In the genomic region with DNA sequence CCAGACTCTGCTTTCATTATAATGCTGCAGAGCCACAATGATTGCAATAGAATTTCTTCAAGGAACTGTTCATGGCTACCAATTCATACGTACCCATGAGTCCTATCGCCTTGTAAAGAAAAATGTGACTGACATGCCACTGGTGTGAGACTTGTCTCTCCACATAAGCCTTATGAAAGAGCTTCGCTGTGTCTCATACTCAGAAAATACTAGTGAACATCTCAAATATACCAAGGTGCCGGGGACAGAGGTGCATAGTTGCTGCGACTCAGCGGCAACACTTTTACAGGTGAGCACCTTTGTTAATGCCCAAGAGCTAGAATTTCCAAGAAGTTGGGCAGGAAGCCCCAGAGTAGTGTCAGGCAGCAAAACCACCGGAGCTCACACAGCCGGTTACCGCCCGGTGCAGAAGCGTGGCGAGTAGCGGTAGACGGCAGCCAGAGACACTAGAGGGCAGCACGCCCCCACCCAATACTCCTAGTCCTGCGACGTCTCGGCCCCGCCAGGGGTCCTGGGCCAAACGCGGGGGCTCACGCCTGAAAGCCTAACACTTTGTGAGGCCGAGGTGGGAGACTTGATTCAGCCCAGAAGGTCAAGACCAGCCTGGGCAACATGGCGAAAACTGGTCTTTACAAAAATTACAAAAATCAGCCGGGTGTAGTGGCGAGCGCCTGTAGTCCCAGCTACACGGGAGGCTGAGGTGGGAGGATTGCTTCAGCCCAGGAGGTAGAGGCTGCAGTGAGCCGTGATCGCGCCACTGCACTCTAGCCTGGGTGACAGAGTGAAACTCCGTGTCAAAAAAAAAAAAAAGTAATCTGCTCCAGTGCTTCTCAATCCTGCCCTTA, we compare ENCODE assay signal across 8 cellular contexts. TPM values are rescaled to one million over a fixed set of nuclear protein-coding genes. Genes with fewer than 3 reads are reported as not detected.
DNase-seq lines count a peak whose midpoint lies in the region; ATAC-seq and TF ChIP-seq lines count a peak whose summit lies in the region.
"Not testable (repeated sequence)": the region's sequence is repeated elsewhere in the genome, so short reads cannot be mapped to it uniquely, and the experiment has no call there.

No MANE protein-coding gene starts in this region.

- not testable (repeated sequence) for ATAC-seq in CD8-positive, alpha-beta T cell
- ATAC-seq in HG03280 (IDR thresholded peaks at IDR 0.05; ENCODE audit: unreplicated experiment) (peak; percentile 54), Right ventricle myocardium superior (ENCODE audit: poor library complexity) (peak; percentile 95)
- ATAC-seq in activated CD4-positive, CD25-positive, alpha-beta regulatory T cell treated with anti-CD3 and anti-CD28 coated beads, Interleukin-2, amount 50 U/mL, for 24 hours, result peak; percentile 41 to 58
- peak; percentile 68 to 80 for ATAC-seq in naive thymus-derived CD8-positive, alpha-beta T cell

- H3K4me3 Mint-ChIP-seq in CD8-positive, alpha-beta T cell, result not testable (repeated sequence)
- H3K4me3 Mint-ChIP-seq in naive thymus-derived CD8-positive, alpha-beta T cell, result peak overlapping the region in 1 of 10 donors; percentile 14

- not testable (repeated sequence) for H3K9me3 ChIP-seq in CD8-positive, alpha-beta T cell (ENCODE audit: low read length)

- not testable (repeated sequence) for H3K27ac ChIP-seq in CD8-positive, alpha-beta T cell (ENCODE audit: low read depth, low read length)

- POLR2A ChIA-PET in CD8-positive, alpha-beta T cell (lab: Charles Lee); naive thymus-derived CD8-positive, alpha-beta T cell (lab: Charles Lee): not testable (repeated sequence)

- H3K4me1 Mint-ChIP-seq in CD8-positive, alpha-beta T cell (ENCODE audit: low read depth); naive thymus-derived CD8-positive, alpha-beta T cell: not testable (repeated sequence)

- H3K27me3 ChIP-seq in CD8-positive, alpha-beta T cell (ENCODE audit: insufficient read depth, low read length), result not testable (repeated sequence)

- peaks cover 34% of the 10 kb centered on the region for H3K27me3 Mint-ChIP-seq in CD8-positive, alpha-beta T cell (ENCODE audit: low read depth)
- peaks cover 20 to 54% (median 49%) of the 10 kb centered on the region in 5 donors for H3K27me3 Mint-ChIP-seq in naive thymus-derived CD8-positive, alpha-beta T cell

- H3K36me3 ChIP-seq in CD8-positive, alpha-beta T cell (ENCODE audit: insufficient read depth, low read length), result not testable (repeated sequence)

- not testable (repeated sequence) for H3K27ac Mint-ChIP-seq in CD8-positive, alpha-beta T cell; naive thymus-derived CD8-positive, alpha-beta T cell

- intact Hi-C loops in CD8-positive, alpha-beta T cell (cut with DNase I, micrococcal nuclease); Right ventricle myocardium superior (cut with DNase I): not testable (repeated sequence)

- H3K4me1 ChIP-seq in CD8-positive, alpha-beta T cell (ENCODE audit: insufficient read depth, low read length), result not testable (repeated sequence)

- DNase-seq in CD8-positive, alpha-beta T cell, result peak in 4 of 7 experiments; percentile 10 to 35 (median 20)
- DNase-seq in NCI-H82 (lab: John Stamatoyannopoulos, UW) (peak; percentile 69), Right ventricle myocardium superior (peak; percentile 60)
- not testable (repeated sequence) for DNase-seq in astrocyte of the cerebellum (ENCODE audit: low read depth)
- DNase-seq in naive thymus-derived CD8-positive, alpha-beta T cell, result peak in 8 of 10 donors; percentile 5 to 29 (median 10)
- DNase-seq in stimulated activated CD8-positive, alpha-beta memory T cell treated with anti-CD3 and anti-CD28 coated beads, Interleukin-2, amount 100 ng/mL, for 48 hours (ENCODE audit: low read depth in 2 of 2), result peak; percentile 27 to 45

- CTCF ChIA-PET in CD8-positive, alpha-beta T cell (lab: Charles Lee), result interaction anchor here (1.1 kb wide), 1 partner anchor 139 kb away, joined by 3 read pairs; no protein-coding TSS in a partner anchor

- in situ Hi-C loops in astrocyte of the cerebellum (cut with HindIII; ENCODE audit: low sequenced_read_pairs), result not testable (repeated sequence)

- not testable (repeated sequence) for H3K4me3 ChIP-seq in CD8-positive, alpha-beta T cell (ENCODE audit: low read depth, low read length); astrocyte of the cerebellum (ENCODE audit: low read depth, low read length)

- not testable (repeated sequence) for H3K36me3 Mint-ChIP-seq in CD8-positive, alpha-beta T cell; naive thymus-derived CD8-positive, alpha-beta T cell

- not testable (repeated sequence) for TF ChIP-seq CTCF in CD8-positive, alpha-beta T cell (IDR thresholded peaks at IDR 0.05)
- TF ChIP-seq CTCF in astrocyte of the cerebellum (IDR thresholded peaks at IDR 0.05; ENCODE audit: low read depth, low read length, missing control alignments), result peak; percentile 51

- not testable (repeated sequence) for H3K9me3 Mint-ChIP-seq in CD8-positive, alpha-beta T cell; naive thymus-derived CD8-positive, alpha-beta T cell

RNA-seq across cellular contexts. Expression of a gene that starts 50.5 kb away (rescaled TPM):
- not detected for total RNA-seq in CD8-positive, alpha-beta T cell
- 4.9 TPM for total RNA-seq in Right ventricle myocardium superior
- total RNA-seq in naive thymus-derived CD8-positive, alpha-beta T cell, result not detected
- not detected for polyA plus RNA-seq in naive thymus-derived CD8-positive, alpha-beta T cell
